ENCODE assay signal across 8 cellular contexts in the genomic region with DNA sequence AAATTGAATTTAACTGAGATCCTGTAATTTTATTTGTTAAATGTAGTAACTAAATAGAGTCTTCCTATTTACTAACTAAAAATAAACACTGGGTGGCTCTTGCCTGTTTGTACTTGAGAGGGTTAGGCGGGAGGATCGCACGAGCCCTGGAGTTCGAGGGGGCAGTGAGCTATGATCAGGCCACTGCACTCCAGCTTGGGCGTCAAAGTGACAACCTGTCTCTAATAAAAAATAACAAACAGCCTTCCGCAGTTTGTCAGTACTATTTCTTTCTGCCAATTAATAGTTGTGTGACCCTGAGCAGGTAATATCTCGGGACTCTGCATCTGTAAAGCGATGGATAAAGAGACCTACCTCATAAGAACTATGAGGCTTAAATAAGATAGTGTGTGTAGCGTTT. TPM values are rescaled to one million over a fixed set of nuclear protein-coding genes. Genes with fewer than 3 reads are reported as not detected.
A peak's percentile ranks its signal among the peaks of the same experiment; 100 is the strongest.
DNase-seq lines count a peak whose midpoint lies in the region; ATAC-seq and TF ChIP-seq lines count a peak whose summit lies in the region.

No MANE protein-coding gene starts in this region.

- peak overlapping the region; percentile 75; the same call in 1 of the 2 replicates for H3K27ac ChIP-seq in PC-3 (ENCODE audit: low read length)
- peak overlapping the region; percentile 84 for H3K27ac ChIP-seq in epithelial cell of prostate
- peak overlapping the region; percentile 87 for H3K27ac ChIP-seq in neutrophil

- H2AFZ ChIP-seq in PC-3 (ENCODE audit: low read length): peak overlapping the region; percentile 99

- peaks cover 17% of the 10 kb centered on the region for H4K20me1 ChIP-seq in PC-3 (ENCODE audit: low read length)

- H3K4me3 ChIP-seq in GM12865 (ENCODE audit: low read depth, low read length): peak overlapping the region; percentile 72
- H3K4me3 ChIP-seq in PC-3 (ENCODE audit: low read length): peak overlapping the region; percentile 85
- H3K4me3 ChIP-seq in neutrophil (ENCODE audit: low read depth in 1 of 2, low read length in 1 of 2): peak overlapping the region; percentile 87 to 88

- H3K9ac ChIP-seq in PC-3 (ENCODE audit: low read length): peak overlapping the region; percentile 94

- H3K4me2 ChIP-seq in PC-3 (ENCODE audit: low read length): peak overlapping the region; percentile 95

- no peaks in the 10 kb centered on the region for H3K9me2 ChIP-seq in PC-3 (replicated peaks; ENCODE audit: low read length)

- H3K9me3 ChIP-seq in PC-3 (ENCODE audit: low read length): no peaks in the 10 kb centered on the region
- H3K9me3 ChIP-seq in neutrophil: no peaks in the 10 kb centered on the region

- TSS peak; percentile 89 for BruUV-seq in PC-3 (replicated peaks; lab: Mats Ljungman, UMichigan)

- peaks cover 42% of the 10 kb centered on the region for H3K79me2 ChIP-seq in PC-3 (ENCODE audit: low read length)

- no peaks in the 10 kb centered on the region for H3F3A ChIP-seq in PC-3 (ENCODE audit: low read length, unreplicated experiment)

- DNase-seq in GM12865 (ENCODE audit: low read depth) (peak; percentile 24), PC-3 (no peak), epithelial cell of prostate (ENCODE audit: low read depth, low spot score) (no peak), NCI-H1436 treated with DMSO at 0.1 percent for 48 hours (lab: John Stamatoyannopoulos, UW) (no peak), hypothalamus (lab: John Stamatoyannopoulos, UW) (no peak)

- H3K36me3 ChIP-seq in PC-3 (ENCODE audit: low read depth, low read length) (0 out of 2 replicates have a peak, but pooled peaks cover 5% of the 10 kb centered on the region), neutrophil (peaks cover 9% of the 10 kb centered on the region)

- no peak for ATAC-seq in PC-3
- no peak for ATAC-seq in HG03469 (IDR thresholded peaks at IDR 0.05; ENCODE audit: unreplicated experiment)
- no peak for ATAC-seq in GM19455 (IDR thresholded peaks at IDR 0.05; ENCODE audit: unreplicated experiment)

- intact Hi-C loops in PC-3 (cut with micrococcal nuclease): loop anchor here (5.0 kb wide), 3 partner anchors 88 to 383 kb away; no protein-coding TSS in a partner anchor

- POLR2A ChIA-PET in PC-3 (lab: Charles Lee; ENCODE audit: unreplicated experiment): no interaction called here

- TF ChIP-seq CTCF in GM12865 (IDR thresholded peaks at IDR 0.05; ENCODE audit: insufficient read depth, low read depth, low read length, missing control alignments) (no peak), PC-3 (conservative IDR thresholded peaks at IDR 0.05; ENCODE audit: low read depth, low read length) (no peak), neutrophil (IDR thresholded peaks at IDR 0.05) (no peak)

- CTCF ChIA-PET in PC-3 (lab: Charles Lee): no interaction called here

- peaks cover 26% of the 10 kb centered on the region for H3K4me1 ChIP-seq in PC-3 (ENCODE audit: insufficient read depth, low read length)
- H3K4me1 ChIP-seq in neutrophil (ENCODE audit: control insufficient read depth in 1 of 2, insufficient read depth in 1 of 2, low read depth in 1 of 2, low read length in 1 of 2): peaks cover 24 to 26% of the 10 kb centered on the region in 2 experiments

- H3K27me3 ChIP-seq in PC-3 (ENCODE audit: low read length) (no peaks in the 10 kb centered on the region), neutrophil (no peaks in the 10 kb centered on the region)

RNA-seq across cellular contexts. Expression of a gene that starts 0.8 kb away (rescaled TPM):
- 25.3 and 32.3 TPM in 2 replicates for total RNA-seq in PC-3 (2014; rRNA removed)

RNA-seq across cellular contexts. Expression of a gene that starts 11.2 kb away (rescaled TPM):
- 0.07 TPM in 1 of 2 replicates, not detected in the other for total RNA-seq in PC-3 (2014; rRNA removed)

RNA-seq across cellular contexts. Expression of a gene that starts 41.8 kb away (rescaled TPM):
- 130 and 135 TPM in 2 replicates for total RNA-seq in PC-3 (2014; rRNA removed)
